13 cellular contexts compared by ENCODE assay signal in the genomic region with DNA sequence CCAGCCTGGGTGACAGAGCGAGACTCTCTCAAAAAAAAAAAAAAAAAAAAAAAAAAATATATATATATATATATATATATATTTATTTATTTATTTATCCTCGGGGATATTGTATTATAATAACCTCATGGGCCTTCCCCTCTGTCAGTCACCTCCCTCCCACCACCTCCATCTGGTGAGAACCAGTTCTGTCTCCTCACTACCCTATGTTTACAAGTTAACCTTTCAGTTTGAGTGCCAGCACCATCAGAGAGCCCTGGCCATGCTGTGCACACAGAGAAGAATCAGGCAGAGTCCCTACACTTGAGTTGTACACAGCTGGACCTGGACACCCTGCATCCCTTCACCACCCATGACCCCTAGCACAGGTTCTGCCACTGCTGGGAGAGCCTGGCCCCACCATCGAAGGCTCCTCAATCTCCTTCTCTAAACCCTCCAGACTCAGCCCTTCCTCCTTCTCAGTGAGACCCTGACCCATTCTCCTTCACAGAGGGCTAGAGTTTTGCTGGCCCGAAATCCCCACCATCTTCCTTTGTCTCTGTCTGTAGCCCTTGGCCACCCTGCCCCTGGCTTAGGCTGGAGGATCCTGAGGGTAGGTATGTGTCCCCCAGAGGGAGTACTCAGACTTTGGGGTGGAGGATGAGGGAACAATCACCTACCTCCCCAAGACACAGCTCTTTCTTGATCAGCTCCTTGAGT. TPM values are rescaled to one million over a fixed set of nuclear protein-coding genes. Genes with fewer than 3 reads are reported as not detected.
DNase-seq lines count a peak whose midpoint lies in the region; ATAC-seq and TF ChIP-seq lines count a peak whose summit lies in the region.
"Had no signal": no experiment of that assay in that cellular context is flagged by ENCODE, and none has a peak within 500 bp of the region (broad histone marks: within the 10 kb centered on the region; RNA-seq: fewer than 3 reads in every experiment).

No MANE protein-coding gene starts in this region.

- POLR2A ChIA-PET in activated CD4-positive, alpha-beta memory T cell treated with anti-CD3 and anti-CD28 coated beads, Interleukin-2, amount 10 ng/mL, durations not matched to agents 7 days and 5 days (lab: Charles Lee), result interaction anchor here (1.0 to 4.1 kb wide), 9 partner anchors 7 to 427 kb away, joined by 4 to 43 read pairs (median 5); partner anchors contain the start of genes CHTOP and S100A2

- H3K4me1 Mint-ChIP-seq in activated naive CD4-positive, alpha-beta T cell treated with anti-CD3 and anti-CD28 coated beads, Interleukin-2, amount 10 ng/mL, durations not matched to agents 7 days and 5 days, result peaks cover 81% of the 10 kb centered on the region
- H3K4me1 Mint-ChIP-seq in activated CD4-positive, alpha-beta memory T cell treated with anti-CD3 and anti-CD28 coated beads, Interleukin-2, amount 10 ng/mL, durations not matched to agents 7 days and 5 days, result peaks cover 81% of the 10 kb centered on the region
- H3K4me1 Mint-ChIP-seq in naive B cell, result peaks cover 41 to 60% (median 57%) of the 10 kb centered on the region in 3 donors
- peaks cover 35% of the 10 kb centered on the region for H3K4me1 Mint-ChIP-seq in type B pancreatic cell (ENCODE audit: unreplicated experiment)

- CTCF ChIA-PET in activated naive CD4-positive, alpha-beta T cell treated with anti-CD3 and anti-CD28 coated beads, Interleukin-2, amount 10 ng/mL, durations not matched to agents 7 days and 5 days (lab: Charles Lee), result interaction anchor here (1.3 to 2.1 kb wide), 4 partner anchors 7 to 447 kb away, joined by 4 to 13 read pairs (median 10); partner anchors contain the start of gene RAB13
- CTCF ChIA-PET in activated CD4-positive, alpha-beta memory T cell treated with anti-CD3 and anti-CD28 coated beads, Interleukin-2, amount 10 ng/mL, durations not matched to agents 7 days and 5 days (lab: Charles Lee), result interaction anchor here (1.2 to 2.8 kb wide), 8 partner anchors 7 to 94 kb away, joined by 3 to 19 read pairs (median 5); partner anchors contain the start of gene CHTOP

- peaks cover 51% of the 10 kb centered on the region for H3K36me3 Mint-ChIP-seq in activated naive CD4-positive, alpha-beta T cell treated with anti-CD3 and anti-CD28 coated beads, Interleukin-2, amount 10 ng/mL, durations not matched to agents 7 days and 5 days
- H3K36me3 Mint-ChIP-seq in activated CD4-positive, alpha-beta memory T cell treated with anti-CD3 and anti-CD28 coated beads, Interleukin-2, amount 10 ng/mL, durations not matched to agents 7 days and 5 days (ENCODE audit: low read depth), result peaks cover 71% of the 10 kb centered on the region
- peaks cover 0 to 4% of the 10 kb centered on the region in 2 donors for H3K36me3 Mint-ChIP-seq in naive B cell
- no peaks in the 10 kb centered on the region for H3K36me3 Mint-ChIP-seq in type B pancreatic cell

- no peaks in the 10 kb centered on the region for H3K27me3 Mint-ChIP-seq in activated naive CD4-positive, alpha-beta T cell treated with anti-CD3 and anti-CD28 coated beads, Interleukin-2, amount 10 ng/mL, durations not matched to agents 7 days and 5 days
- H3K27me3 Mint-ChIP-seq in activated CD4-positive, alpha-beta memory T cell treated with anti-CD3 and anti-CD28 coated beads, Interleukin-2, amount 10 ng/mL, durations not matched to agents 7 days and 5 days, result no peaks in the 10 kb centered on the region
- H3K27me3 Mint-ChIP-seq in naive B cell (no peaks in the 10 kb centered on the region), type B pancreatic cell (no peaks in the 10 kb centered on the region)

- peak overlapping the region; percentile 93 for H3K27ac Mint-ChIP-seq in activated naive CD4-positive, alpha-beta T cell treated with anti-CD3 and anti-CD28 coated beads, Interleukin-2, amount 10 ng/mL, durations not matched to agents 7 days and 5 days
- H3K27ac Mint-ChIP-seq in activated CD4-positive, alpha-beta memory T cell treated with anti-CD3 and anti-CD28 coated beads, Interleukin-2, amount 10 ng/mL, durations not matched to agents 7 days and 5 days, result peak overlapping the region; percentile 98
- H3K27ac Mint-ChIP-seq in naive B cell (peak overlapping the region in 3 of 6 donors; percentile 23 to 67 (median 24)), type B pancreatic cell (peak overlapping the region; percentile 44)

- no peak for ATAC-seq in naive B cell (ENCODE audit: low read depth in 2 of 2)
- ATAC-seq: right lobe of liver had no signal

- no peaks in the 10 kb centered on the region for H3K9me3 Mint-ChIP-seq in activated naive CD4-positive, alpha-beta T cell treated with anti-CD3 and anti-CD28 coated beads, Interleukin-2, amount 10 ng/mL, durations not matched to agents 7 days and 5 days
- H3K9me3 Mint-ChIP-seq in activated CD4-positive, alpha-beta memory T cell treated with anti-CD3 and anti-CD28 coated beads, Interleukin-2, amount 10 ng/mL, durations not matched to agents 7 days and 5 days, result no peaks in the 10 kb centered on the region
- H3K9me3 Mint-ChIP-seq in naive B cell (no peaks in the 10 kb centered on the region), type B pancreatic cell (peaks cover 3% of the 10 kb centered on the region)

- peak; percentile 20 for DNase-seq in activated naive CD4-positive, alpha-beta T cell treated with anti-CD3 and anti-CD28 coated beads, Interleukin-2, amount 10 ng/mL, durations not matched to agents 7 days and 5 days
- no peak for DNase-seq in activated naive CD4-positive, alpha-beta T cell treated with anti-CD3 and anti-CD28 coated beads, Interleukin-2, amount 50 U/mL, for 16 hours
- no peak for DNase-seq in activated CD4-positive, alpha-beta memory T cell treated with anti-CD3 and anti-CD28 coated beads, Interleukin-2, amount 10 ng/mL, durations not matched to agents 7 days and 5 days
- DNase-seq in naive B cell (no peak), type B pancreatic cell (ENCODE audit: extremely low spot score, unreplicated experiment) (no peak), T-helper 9 cell (no peak), superior temporal gyrus (ENCODE audit: extremely low spot score) (no peak), cardiac septum (ENCODE audit: low spot score) (no peak)
- DNase-seq: cerebellar nuclear complex, GM23248, NCI-H1417 treated with DMSO at 0.1 percent for 48 hours, right lobe of liver had no signal

- TF ChIP-seq CTCF in type B pancreatic cell (conservative IDR thresholded peaks at IDR 0.05), result no peak

- H3K4me3 Mint-ChIP-seq in activated naive CD4-positive, alpha-beta T cell treated with anti-CD3 and anti-CD28 coated beads, Interleukin-2, amount 10 ng/mL, durations not matched to agents 7 days and 5 days, result no peak overlapping the region
- H3K4me3 Mint-ChIP-seq in activated CD4-positive, alpha-beta memory T cell treated with anti-CD3 and anti-CD28 coated beads, Interleukin-2, amount 10 ng/mL, durations not matched to agents 7 days and 5 days, result no peak overlapping the region
- H3K4me3 Mint-ChIP-seq in naive B cell (peak overlapping the region in 5 of 8 donors; percentile 12 to 68 (median 50)), type B pancreatic cell (peak overlapping the region; percentile 12)

- intact Hi-C loops in cardiac septum (cut with DNase I), result no loop called here

RNA-seq across cellular contexts. Expression of gene S100A5, which starts 1.2 kb away (rescaled TPM):
- 1 to 10 TPM; 2.2 to 4.7 TPM for total RNA-seq in activated CD4-positive, alpha-beta memory T cell treated with anti-CD3 and anti-CD28 coated beads, Interleukin-2, amount 10 ng/mL, durations not matched to agents 7 days and 5 days
- polyA plus RNA-seq in naive B cell (ENCODE audit: low read depth in 6 of 6), result not detected
- total RNA-seq in type B pancreatic cell (ENCODE audit: low replicate concordance) (0.62 TPM in 1 of 2 replicates, not detected in the other), cardiac septum (not detected)
- total RNA-seq: GM23248, right lobe of liver had no signal

RNA-seq across cellular contexts. Expression of gene S100A6, which starts 3.8 kb away (rescaled TPM):
- total RNA-seq in activated CD4-positive, alpha-beta memory T cell treated with anti-CD3 and anti-CD28 coated beads, Interleukin-2, amount 10 ng/mL, durations not matched to agents 7 days and 5 days, result 100 to 1,000 TPM; 781 to 799 TPM
- 100 to 1,000 TPM; 131 to 239 (median 154) TPM for polyA plus RNA-seq in naive B cell (ENCODE audit: low read depth in 6 of 6)
- 21.9 and 1,154 TPM in 2 replicates for total RNA-seq in type B pancreatic cell (ENCODE audit: low replicate concordance)
- 418 TPM for total RNA-seq in cardiac septum

RNA-seq across cellular contexts. Expression of gene S100A4, which starts 6.1 kb away (rescaled TPM):
- total RNA-seq in activated CD4-positive, alpha-beta memory T cell treated with anti-CD3 and anti-CD28 coated beads, Interleukin-2, amount 10 ng/mL, durations not matched to agents 7 days and 5 days, result 1,000 to 10,000 TPM; 1,297 to 1,322 TPM
- 100 to 1,000 TPM in 2 of 6 donors, 10 to 100 TPM in 4; 50.2 to 167 (median 93.2) TPM for polyA plus RNA-seq in naive B cell (ENCODE audit: low read depth in 6 of 6)
- total RNA-seq in type B pancreatic cell (ENCODE audit: low replicate concordance), result 61.0 and 200 TPM in 2 replicates
- total RNA-seq in cardiac septum, result 107 TPM

RNA-seq across cellular contexts. Expression of gene S100A3, which starts 9.5 kb away (rescaled TPM):
- not detected for total RNA-seq in activated CD4-positive, alpha-beta memory T cell treated with anti-CD3 and anti-CD28 coated beads, Interleukin-2, amount 10 ng/mL, durations not matched to agents 7 days and 5 days
- polyA plus RNA-seq in naive B cell (ENCODE audit: low read depth in 6 of 6), result not detected
- 1.4 and 2.8 TPM in 2 replicates for total RNA-seq in type B pancreatic cell (ENCODE audit: low replicate concordance)
- 1.3 TPM for total RNA-seq in cardiac septum
- total RNA-seq: T-helper 2 cell treated with Interferon-gamma antibody and Interleukin-4, amounts not matched to agents 100 ng/mL and 5 ng/mL, for 36 hours had no signal

RNA-seq across cellular contexts. Expression of gene S100A2, which starts 26.1 kb away (rescaled TPM):
- total RNA-seq in activated CD4-positive, alpha-beta memory T cell treated with anti-CD3 and anti-CD28 coated beads, Interleukin-2, amount 10 ng/mL, durations not matched to agents 7 days and 5 days, result 1 to 10 TPM in 1 of 2 experiments, under 1 TPM in 1; 0.85 to 1.2 TPM
- polyA plus RNA-seq in naive B cell (ENCODE audit: low read depth in 6 of 6), result not detected
- total RNA-seq in type B pancreatic cell (ENCODE audit: low replicate concordance), result 0.75 and 2.4 TPM in 2 replicates
- total RNA-seq in cardiac septum, result 5.0 TPM
- total RNA-seq: right lobe of liver had no signal

Comparison
In these comparisons a context has a peak if more than half of its experiments do, and no peak if none do; other contexts are left out.
1. H3K4me3 Mint-ChIP-seq: peak in naive B cell (5 of 8) and type B pancreatic cell (single experiment); none in activated naive CD4-positive, alpha-beta T cell treated with anti-CD3 and anti-CD28 coated beads, Interleukin-2, amount 10 ng/mL, durations not matched to agents 7 days and 5 days (single experiment) and activated CD4-positive, alpha-beta memory T cell treated with anti-CD3 and anti-CD28 coated beads, Interleukin-2, amount 10 ng/mL, durations not matched to agents 7 days and 5 days (single experiment).